In genomic region chr16:81440888-81441663, GRCh38 we compare ENCODE assay signal across 18 cellular contexts. TPM values are rescaled to one million over a fixed set of nuclear protein-coding genes. Genes with fewer than 3 reads are reported as not detected.
DNase-seq lines count a peak whose midpoint lies in the region; ATAC-seq, FAIRE-seq and TF ChIP-seq lines count a peak whose summit lies in the region.
"Had no signal": no experiment of that assay in that cellular context is flagged by ENCODE, and none has a peak within 500 bp of the region (broad histone marks: within the 10 kb centered on the region; RNA-seq: fewer than 3 reads in every experiment).

No MANE protein-coding gene starts in this region.

- no peak overlapping the region for H2AFZ ChIP-seq in HCT116 (ENCODE audit: low read depth, low read length, poor library complexity, severe bottlenecking)
- H2AFZ ChIP-seq in PC-9 = no peak overlapping the region
- H2AFZ ChIP-seq in parathyroid adenoma = peak overlapping the region; percentile 82

- H3K36me3 ChIP-seq in HCT116 (ENCODE audit: control insufficient read depth in 1 of 2, insufficient read depth in 2 of 2, low read length in 2 of 2) = no peaks in the 10 kb centered on the region
- no peaks in the 10 kb centered on the region for H3K36me3 ChIP-seq in PC-9 (ENCODE audit: low read depth)
- H3K36me3 ChIP-seq in parathyroid adenoma (ENCODE audit: control insufficient read depth, insufficient read depth, low read length) = no peaks in the 10 kb centered on the region
- H3K36me3 ChIP-seq: SJCRH30 had no signal

- H3K9ac ChIP-seq in HCT116 (ENCODE audit: low read length) (no peak overlapping the region), parathyroid adenoma (no peak overlapping the region)

- H3K36me3 Mint-ChIP-seq in progenitor cell of endocrine pancreas (ENCODE audit: insufficient read depth) = no peaks in the 10 kb centered on the region

- ATAC-seq in HCT116 = no peak
- ATAC-seq: PC-3 had no signal

- H3K4me1 ChIP-seq in HCT116 (ENCODE audit: control insufficient read depth in 1 of 2, insufficient read depth in 2 of 2, low read length in 2 of 2) (peaks cover 0 to 26% of the 10 kb centered on the region in 2 experiments; a peak in 3 of 4 replicates), PC-9 (replicated peaks; ENCODE audit: insufficient read depth) (0 out of 2 replicates have a peak, but pooled peaks cover 3% of the 10 kb centered on the region), parathyroid adenoma (no peaks in the 10 kb centered on the region)

- H3K4me3 ChIP-seq in HCT116 (replicated peaks in 1 of 2; ENCODE audit: low read depth in 1 of 2, low read length in 2 of 2) (no peak overlapping the region), PC-9 (no peak overlapping the region), parathyroid adenoma (ENCODE audit: low read depth, low read length) (no peak overlapping the region), dorsolateral prefrontal cortex (no peak overlapping the region)
- H3K4me3 ChIP-seq: SJCRH30 had no signal

- peaks cover 18% of the 10 kb centered on the region; the same call in 1 of the 2 replicates for H3F3A ChIP-seq in PC-9 (ENCODE audit: insufficient read depth, low read depth)

- peaks cover 51% of the 10 kb centered on the region for H3K27me3 Mint-ChIP-seq in progenitor cell of endocrine pancreas

- FAIRE-seq in GM19239 (lab: Jason Lieb, UNC) = no peak

- no peak overlapping the region for H3K4me3 Mint-ChIP-seq in progenitor cell of endocrine pancreas (ENCODE audit: low read depth)
- H3K4me3 Mint-ChIP-seq: CD4-positive, alpha-beta memory T cell had no signal

- DNase-seq in HCT116 (ENCODE audit: low read depth, low spot score) (no peak), PC-9 (peak; percentile 44 to 53), islet precursor cell (peak; percentile 75), dorsolateral prefrontal cortex (no peak), GM19239 (ENCODE audit: insufficient read length, low spot score) (no peak), progenitor cell of endocrine pancreas (ENCODE audit: low spot score, unreplicated experiment) (no peak), NCI-H1694 (lab: John Stamatoyannopoulos, UW) (no peak)
- DNase-seq: Calu3; CD4-positive, alpha-beta memory T cell; Kasumi-1; MM.1S; NCI-H1105; NCI-H187; NCI-H2171 treated with DMSO at 0.1 percent for 48 hours; NCI-H446 treated with DMSO at 0.1 percent for 48 hours; PC-3; SJCRH30 had no signal

- CTCF ChIA-PET in HCT116 (lab: Charles Lee) (interaction anchor here (0.6 to 1.9 kb wide), 2 partner anchors 12 to 109 kb away, joined by 3 to 6 read pairs; no protein-coding TSS in a partner anchor), PC-9 (lab: Charles Lee) (interaction anchor here (0.7 to 0.8 kb wide), 2 partner anchors 8 to 166 kb away, joined by 4 to 5 read pairs; no protein-coding TSS in a partner anchor)

- RAD21 ChIA-PET in HCT116 (lab: Charles Lee; ENCODE audit: low non-redundant PET in 1 of 2, low total read pairs in 2 of 2, uncharacterized antibody in 2 of 2, unreplicated experiment in 2 of 2) = no interaction called here

- no peak for TF ChIP-seq RAD21 in HCT116 (IDR thresholded peaks at IDR 0.05; ENCODE audit: low read depth)

- TF ChIP-seq CTCF in HCT116 (IDR thresholded peaks at IDR 0.05 in 2 of 3, conservative IDR thresholded peaks at IDR 0.05 in 1 of 3; ENCODE audit: borderline replicate concordance in 1 of 3, insufficient read depth in 1 of 3, low read depth in 2 of 3, low read length in 2 of 3) (no peak), PC-9 (conservative IDR thresholded peaks at IDR 0.05) (no peak), parathyroid adenoma (IDR thresholded peaks at IDR 0.05) (no peak), dorsolateral prefrontal cortex (IDR thresholded peaks at IDR 0.05 in 54 of 56, conservative IDR thresholded peaks at IDR 0.05 in 2 of 56; ENCODE audit: low read depth in 1 of 56, partially characterized antibody in 56 of 56) (no peak), progenitor cell of endocrine pancreas (IDR thresholded peaks at IDR 0.05; ENCODE audit: unreplicated experiment) (no peak)

- POLR2A ChIA-PET in HCT116 (lab: Charles Lee) = no interaction called here
- POLR2A ChIA-PET in PC-9 (lab: Charles Lee; ENCODE audit: unreplicated experiment) = interaction anchor here (0.6 to 0.8 kb wide), 4 partner anchors 42 to 344 kb away, joined by 3 to 4 read pairs (median 4); no protein-coding TSS in a partner anchor

- TF ChIP-seq POLR2A in HCT116 (IDR thresholded peaks at IDR 0.05; ENCODE audit: borderline replicate concordance, extremely low read depth, insufficient read depth, insufficient read length) = no peak

- no peak overlapping the region for H3K27ac Mint-ChIP-seq in progenitor cell of endocrine pancreas

- H4K20me1 ChIP-seq in HCT116 (ENCODE audit: insufficient read depth) = no peaks in the 10 kb centered on the region
- H4K20me1 ChIP-seq in PC-9 (ENCODE audit: insufficient read depth) = no peaks in the 10 kb centered on the region

- H3K4me1 Mint-ChIP-seq in progenitor cell of endocrine pancreas (ENCODE audit: low read depth) = peaks cover 7% of the 10 kb centered on the region

- H3K27me3 ChIP-seq in HCT116 (ENCODE audit: insufficient read depth, low read length) (no peaks in the 10 kb centered on the region), PC-9 (ENCODE audit: insufficient read depth, low read depth) (no peaks in the 10 kb centered on the region), parathyroid adenoma (ENCODE audit: control insufficient read depth, insufficient read depth, low read length) (no peaks in the 10 kb centered on the region), dorsolateral prefrontal cortex (peaks cover 0 to 2% (median 0%) of the 10 kb centered on the region in 45 donors)

- no peak overlapping the region for H3K27ac ChIP-seq in HCT116 (ENCODE audit: low read depth, low read length)
- no peak overlapping the region for H3K27ac ChIP-seq in PC-9
- no peak overlapping the region for H3K27ac ChIP-seq in parathyroid adenoma
- no peak overlapping the region for H3K27ac ChIP-seq in dorsolateral prefrontal cortex
- H3K27ac ChIP-seq: SJCRH30 had no signal

- H3K4me2 ChIP-seq in HCT116 (ENCODE audit: low read length) (0 out of 2 replicates have a peak overlapping the region, but pooled peaks have one; percentile 4), PC-9 (no peak overlapping the region), parathyroid adenoma (ENCODE audit: low read length) (peak overlapping the region; percentile 34)

- H3K79me2 ChIP-seq in HCT116 (ENCODE audit: insufficient read depth, low read length) (peaks cover 10% of the 10 kb centered on the region), PC-9 (ENCODE audit: low read depth) (peaks cover 10% of the 10 kb centered on the region), parathyroid adenoma (peaks cover 2% of the 10 kb centered on the region)

- no peaks in the 10 kb centered on the region for H3K9me2 ChIP-seq in HCT116 (ENCODE audit: insufficient read depth)
- H3K9me2 ChIP-seq in PC-9 (ENCODE audit: insufficient read depth) = no peaks in the 10 kb centered on the region

- H3K9me3 ChIP-seq in HCT116 (ENCODE audit: control insufficient read depth in 1 of 2, insufficient read depth in 1 of 2, low read depth in 1 of 2, low read length in 2 of 2) = no peaks in the 10 kb centered on the region
- no peaks in the 10 kb centered on the region for H3K9me3 ChIP-seq in PC-9 (ENCODE audit: insufficient read depth, low read depth)
- no peaks in the 10 kb centered on the region for H3K9me3 ChIP-seq in parathyroid adenoma (ENCODE audit: control insufficient read depth, low read length)
- H3K9me3 ChIP-seq: SJCRH30 had no signal

- no TSS peak for BruUV-seq in HCT116 (replicated peaks; lab: Mats Ljungman, UMichigan)
- BruUV-seq in PC-9 (replicated peaks; lab: Mats Ljungman, UMichigan) = no TSS peak

- no peaks in the 10 kb centered on the region for H3K9me3 Mint-ChIP-seq in progenitor cell of endocrine pancreas (ENCODE audit: low read depth)
- H3K9me3 Mint-ChIP-seq: CD4-positive, alpha-beta memory T cell had no signal

- intact Hi-C loops in HCT116 (cut with micrococcal nuclease) (no loop called here), PC-9 (cut with micrococcal nuclease; ENCODE audit: unreplicated experiment) (no loop called here), dorsolateral prefrontal cortex (cut with DNase I) (no loop called here)

TF ChIP-seq in HCT116, 20 proteins besides CTCF, POLR2A, EP300 and RAD21 (continues in another document):
- TF ChIP-seq CEBPB (IDR thresholded peaks at IDR 0.05; ENCODE audit: low read depth) = no peak
- no peak for TF ChIP-seq SP1 (IDR thresholded peaks at IDR 0.05; ENCODE audit: low read depth)
- no peak for TF ChIP-seq SIN3A (IDR thresholded peaks at IDR 0.05; ENCODE audit: low read depth)
- no peak for TF ChIP-seq TCF7L2 (IDR thresholded peaks at IDR 0.05; ENCODE audit: borderline replicate concordance, extremely low read depth, insufficient read depth, insufficient read length)
- TF ChIP-seq ATF3 (IDR thresholded peaks at IDR 0.05) = no peak
- TF ChIP-seq EZH2phosphoT487 (IDR thresholded peaks at IDR 0.05; ENCODE audit: borderline replicate concordance) = no peak
- TF ChIP-seq POLR2AphosphoS5 (IDR thresholded peaks at IDR 0.05; ENCODE audit: low read depth, low read length) = no peak
- no peak for TF ChIP-seq YY1 (IDR thresholded peaks at IDR 0.05; ENCODE audit: extremely low read depth, insufficient replicate concordance, low read depth, low read length)
- TF ChIP-seq CBX3 (IDR thresholded peaks at IDR 0.05; ENCODE audit: low read depth) = no peak
- no peak for TF ChIP-seq ZBTB33 (IDR thresholded peaks at IDR 0.05; ENCODE audit: extremely low read depth, insufficient replicate concordance, low read length)
- no peak for TF ChIP-seq EGR1 (IDR thresholded peaks at IDR 0.05; ENCODE audit: low read depth)

RNA-seq across cellular contexts. Expression of gene CMIP, which starts 3.5 kb away (rescaled TPM):
- total RNA-seq in HCT116 (2021; ENCODE audit: unreplicated experiment) = 64.6 TPM
- 40.2 and 45.3 TPM in 2 replicates for polyA plus RNA-seq in HCT116 (2012)
- 92.1 and 96.6 TPM in 2 replicates for total RNA-seq in PC-9 (2021)
- 100 to 1,000 TPM; 104 to 216 (median 159) TPM for total RNA-seq in dorsolateral prefrontal cortex
- 62.5 and 62.7 TPM in 2 replicates for total RNA-seq in progenitor cell of endocrine pancreas

Comparison
In these comparisons a context has a peak if more than half of its experiments do, and no peak if none do; other contexts are left out.
1. DNase-seq: peak in PC-9 (2 of 2) and islet precursor cell (single experiment); none in HCT116 (single experiment), dorsolateral prefrontal cortex (0 of 10), GM19239 (single experiment), progenitor cell of endocrine pancreas (single experiment) and NCI-H1694 (single experiment).